ENCODE assay signal across 30 cellular contexts in genomic region chr1:18404460-18404859, GRCh38.
"Had no signal": no experiment of that assay in that cellular context is flagged by ENCODE, and none has a peak within 500 bp of the region (broad histone marks: within the 10 kb centered on the region; RNA-seq: fewer than 3 reads in every experiment).

No MANE protein-coding gene starts in this region.

- H3K4me3 Mint-ChIP-seq: dendritic cell treated with granulocyte-macrophage colony-stimulating factor and Interleukin-4, amounts not matched to agents 40 ng/mL and 50 ng/mL, for 4 days; effector memory CD8-positive, alpha-beta T cell; endodermal cell; immature natural killer cell; mesothelial cell of epicardium; naive B cell; naive thymus-derived CD8-positive, alpha-beta T cell had no signal

- H3K36me3 ChIP-seq: colonic mucosa, esophagus squamous epithelium, gastrocnemius medialis, left lung, lower lobe of right lung had no signal

- H3K4me1 ChIP-seq: colonic mucosa, esophagus squamous epithelium, gastrocnemius medialis, left lung, lower lobe of right lung had no signal

- DNase-seq: colonic mucosa; cortex of kidney; effector CD8-positive, alpha-beta T cell; effector memory CD8-positive, alpha-beta T cell; endodermal cell; erythroblast; esophagus squamous epithelium; foreskin fibroblast; foreskin melanocyte; gastrocnemius medialis; glutamatergic neuron; head of caudate nucleus; hypothalamus; immature natural killer cell; islet precursor cell; kidney; kidney glomerular epithelial cell; left lung; left ventricle myocardium superior; lower lobe of right lung; mesenchymal stem cell; mucosa of descending colon; naive B cell; naive thymus-derived CD8-positive, alpha-beta T cell had no signal

- H2AFZ ChIP-seq: hepatocyte had no signal

- H3K9me3 Mint-ChIP-seq: dendritic cell treated with granulocyte-macrophage colony-stimulating factor and Interleukin-4, amounts not matched to agents 40 ng/mL and 50 ng/mL, for 4 days; effector memory CD8-positive, alpha-beta T cell; endodermal cell; immature natural killer cell; mesothelial cell of epicardium had no signal

- H3K27ac Mint-ChIP-seq: dendritic cell treated with granulocyte-macrophage colony-stimulating factor and Interleukin-4, amounts not matched to agents 40 ng/mL and 50 ng/mL, for 4 days; effector memory CD8-positive, alpha-beta T cell; endodermal cell; immature natural killer cell; mesothelial cell of epicardium; naive B cell; naive thymus-derived CD8-positive, alpha-beta T cell had no signal

- H3K4me2 ChIP-seq: hepatocyte had no signal

- ATAC-seq: effector memory CD8-positive, alpha-beta T cell; esophagus mucosa; gastrocnemius medialis; left lung; left ventricle myocardium superior; lower lobe of right lung; mucosa of descending colon; naive thymus-derived CD8-positive, alpha-beta T cell had no signal

- H3K79me2 ChIP-seq: hepatocyte had no signal

- H3K27ac ChIP-seq: colonic mucosa, epithelial cell of prostate, esophagus squamous epithelium, gastrocnemius medialis, hepatocyte, left lung, lower lobe of right lung had no signal

- FAIRE-seq: endometrium, kidney had no signal

- H3K4me3 ChIP-seq: colonic mucosa, esophagus squamous epithelium, gastrocnemius medialis, hepatocyte, left lung, lower lobe of right lung, mucosa of descending colon had no signal

- H3K4me1 Mint-ChIP-seq: immature natural killer cell, naive B cell had no signal

- H3K9me3 ChIP-seq: colonic mucosa, esophagus squamous epithelium, gastrocnemius medialis, left lung, lower lobe of right lung, mucosa of descending colon had no signal

- H3K27me3 ChIP-seq: colonic mucosa had no signal

- H3K36me3 Mint-ChIP-seq: immature natural killer cell; mesothelial cell of epicardium; naive B cell; naive thymus-derived CD8-positive, alpha-beta T cell had no signal
